In the genomic region with DNA sequence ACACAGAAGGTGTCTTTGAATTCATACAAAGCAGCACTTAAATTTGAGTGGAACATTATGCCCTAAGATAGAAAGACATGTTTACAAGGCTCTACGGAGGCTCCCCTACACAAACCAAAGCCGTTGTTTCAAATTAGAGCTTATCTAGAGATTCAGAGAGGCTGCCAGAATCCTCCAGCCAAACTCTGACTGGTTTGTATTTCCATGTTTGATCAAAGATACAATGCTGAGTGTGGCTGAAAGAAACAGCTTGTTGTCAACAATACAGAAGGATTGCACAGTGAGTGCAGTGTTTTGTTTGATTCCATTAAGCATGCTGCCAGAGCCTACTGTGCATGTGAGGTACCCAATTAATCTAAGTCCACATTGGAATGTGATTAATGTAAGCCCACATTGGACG, we compare ENCODE assay signal across 30 cellular contexts.
A peak's percentile ranks its signal among the peaks of the same experiment; 100 is the strongest.
DNase-seq lines count a peak whose midpoint lies in the region; FAIRE-seq and TF ChIP-seq lines count a peak whose summit lies in the region.
"Had no signal": no experiment of that assay in that cellular context is flagged by ENCODE, and none has a peak within 500 bp of the region (broad histone marks: within the 10 kb centered on the region; RNA-seq: fewer than 3 reads in every experiment).

No MANE protein-coding gene starts in this region.

- peaks cover 2% of the 10 kb centered on the region for H3K27me3 Mint-ChIP-seq in neural progenitor cell (ENCODE audit: insufficient read depth, low read depth)
- H3K27me3 Mint-ChIP-seq in activated naive CD4-positive, alpha-beta T cell treated with anti-CD3 and anti-CD28 coated beads, Interleukin-2, amount 10 ng/mL, durations not matched to agents 7 days and 5 days: peaks cover 5% of the 10 kb centered on the region
- H3K27me3 Mint-ChIP-seq: activated T-cell treated with anti-CD3 and anti-CD28 coated beads, Interleukin-2, amount 50 U/mL, for 24 hours had no signal

- FAIRE-seq in bronchial epithelial cell (lab: Jason Lieb, UNC): peak; percentile 7
- FAIRE-seq: astrocyte, G401.6 had no signal

- CTCF ChIA-PET in activated naive CD4-positive, alpha-beta T cell treated with anti-CD3 and anti-CD28 coated beads, Interleukin-2, amount 10 ng/mL, durations not matched to agents 7 days and 5 days (lab: Charles Lee): no interaction called here
- CTCF ChIA-PET in OCI-LY7 (lab: Charles Lee; ENCODE audit: unreplicated experiment): no interaction called here

- BruUV-seq in OCI-LY7 (replicated peaks; lab: Mats Ljungman, UMichigan): no TSS peak

- no peaks in the 10 kb centered on the region for H3K36me3 ChIP-seq in bronchial epithelial cell (ENCODE audit: control insufficient read depth, insufficient read depth, low read length)
- H3K36me3 ChIP-seq in neural progenitor cell: no peaks in the 10 kb centered on the region
- no peaks in the 10 kb centered on the region for H3K36me3 ChIP-seq in OCI-LY7 (ENCODE audit: insufficient read depth, low read length)
- H3K36me3 ChIP-seq: esophagus squamous epithelium had no signal

- no peak overlapping the region for H3K4me3 ChIP-seq in bronchial epithelial cell (ENCODE audit: low read depth, low read length)
- no peak overlapping the region for H3K4me3 ChIP-seq in neural progenitor cell
- no peak overlapping the region for H3K4me3 ChIP-seq in OCI-LY7 (ENCODE audit: low read depth, low read length, poor library complexity, severe bottlenecking)
- H3K4me3 ChIP-seq: esophagus squamous epithelium, lung, mucosa of descending colon, SK-N-MC had no signal

- H3K9me2 ChIP-seq in OCI-LY7 (ENCODE audit: insufficient read depth, low read length): no peaks in the 10 kb centered on the region

- H3K9me3 ChIP-seq in neural progenitor cell (ENCODE audit: low read depth) (no peaks in the 10 kb centered on the region), OCI-LY7 (ENCODE audit: low read length) (no peaks in the 10 kb centered on the region)
- H3K9me3 ChIP-seq: esophagus squamous epithelium, mucosa of descending colon had no signal

- peaks cover 15% of the 10 kb centered on the region for H3K4me1 Mint-ChIP-seq in neural progenitor cell
- H3K4me1 Mint-ChIP-seq in activated naive CD4-positive, alpha-beta T cell treated with anti-CD3 and anti-CD28 coated beads, Interleukin-2, amount 10 ng/mL, durations not matched to agents 7 days and 5 days: no peaks in the 10 kb centered on the region
- H3K4me1 Mint-ChIP-seq: natural killer cell; stimulated activated effector memory CD8-positive, alpha-beta T cell treated with anti-CD3 and anti-CD28 coated beads, Interleukin-12 subunit alpha, Interleukin-12 subunit beta, amount 100 ng/mL, for 72 hours had no signal

- H3K9me3 Mint-ChIP-seq in neural progenitor cell: no peaks in the 10 kb centered on the region
- no peaks in the 10 kb centered on the region for H3K9me3 Mint-ChIP-seq in activated naive CD4-positive, alpha-beta T cell treated with anti-CD3 and anti-CD28 coated beads, Interleukin-2, amount 10 ng/mL, durations not matched to agents 7 days and 5 days
- H3K9me3 Mint-ChIP-seq: activated T-cell treated with anti-CD3 and anti-CD28 coated beads, Interleukin-2, amount 50 U/mL, for 24 hours; endodermal cell; natural killer cell; stimulated activated effector memory CD8-positive, alpha-beta T cell treated with anti-CD3 and anti-CD28 coated beads, Interleukin-12 subunit alpha, Interleukin-12 subunit beta, amount 100 ng/mL, for 72 hours; T-helper 1 cell treated with Interleukin-12 subunit alpha and Interleukin-12 subunit beta and Interleukin-4 antibody, amounts not matched to agents 30 μg/mL and 1 μg/mL, for 36 hours; type B pancreatic cell had no signal

- intact Hi-C loops in OCI-LY7 (cut with micrococcal nuclease; ENCODE audit: unreplicated experiment): no loop called here

- H3K9ac ChIP-seq in neural progenitor cell: no peak overlapping the region
- H3K9ac ChIP-seq: KMS-11 had no signal

- no peaks in the 10 kb centered on the region for H3K36me3 Mint-ChIP-seq in neural progenitor cell
- peaks cover 7% of the 10 kb centered on the region for H3K36me3 Mint-ChIP-seq in activated naive CD4-positive, alpha-beta T cell treated with anti-CD3 and anti-CD28 coated beads, Interleukin-2, amount 10 ng/mL, durations not matched to agents 7 days and 5 days
- H3K36me3 Mint-ChIP-seq: natural killer cell; stimulated activated effector memory CD8-positive, alpha-beta T cell treated with anti-CD3 and anti-CD28 coated beads, Interleukin-12 subunit alpha, Interleukin-12 subunit beta, amount 100 ng/mL, for 72 hours; type B pancreatic cell had no signal

- H3K4me3 Mint-ChIP-seq in neural progenitor cell: no peak overlapping the region
- no peak overlapping the region for H3K4me3 Mint-ChIP-seq in activated naive CD4-positive, alpha-beta T cell treated with anti-CD3 and anti-CD28 coated beads, Interleukin-2, amount 10 ng/mL, durations not matched to agents 7 days and 5 days
- H3K4me3 Mint-ChIP-seq: activated T-cell treated with anti-CD3 and anti-CD28 coated beads, Interleukin-2, amount 50 U/mL, for 24 hours; endodermal cell; natural killer cell; stimulated activated effector memory CD8-positive, alpha-beta T cell treated with anti-CD3 and anti-CD28 coated beads, Interleukin-12 subunit alpha, Interleukin-12 subunit beta, amount 100 ng/mL, for 72 hours; T-helper 1 cell treated with Interleukin-12 subunit alpha and Interleukin-12 subunit beta and Interleukin-4 antibody, amounts not matched to agents 30 μg/mL and 1 μg/mL, for 36 hours; type B pancreatic cell had no signal

- peaks cover 8% of the 10 kb centered on the region for H3K4me1 ChIP-seq in neural progenitor cell
- no peaks in the 10 kb centered on the region for H3K4me1 ChIP-seq in OCI-LY7 (ENCODE audit: insufficient read depth, low read length, poor library complexity, severe bottlenecking)
- H3K4me1 ChIP-seq: esophagus squamous epithelium, foreskin keratinocyte had no signal

- no peaks in the 10 kb centered on the region for H4K20me1 ChIP-seq in neural progenitor cell (ENCODE audit: low read depth)
- H4K20me1 ChIP-seq in OCI-LY7 (ENCODE audit: insufficient read depth, low read length): no peaks in the 10 kb centered on the region

- no peaks in the 10 kb centered on the region for H3K79me2 ChIP-seq in neural progenitor cell (ENCODE audit: low read depth)
- H3K79me2 ChIP-seq in OCI-LY7 (ENCODE audit: insufficient read depth, low read depth, low read length): no peaks in the 10 kb centered on the region

- no peak overlapping the region for H3K4me2 ChIP-seq in neural progenitor cell
- H3K4me2 ChIP-seq in OCI-LY7 (ENCODE audit: low read length): no peak overlapping the region
- H3K4me2 ChIP-seq: KMS-11 had no signal

- no peak overlapping the region for H3K27ac ChIP-seq in neural progenitor cell
- no peak overlapping the region for H3K27ac ChIP-seq in OCI-LY7 (ENCODE audit: low read depth, low read length, poor library complexity, severe bottlenecking)
- H3K27ac ChIP-seq: 22Rv1, esophagus squamous epithelium, foreskin keratinocyte, KMS-11, SK-N-MC had no signal

- H3K27ac Mint-ChIP-seq in neural progenitor cell: no peak overlapping the region
- no peak overlapping the region for H3K27ac Mint-ChIP-seq in activated naive CD4-positive, alpha-beta T cell treated with anti-CD3 and anti-CD28 coated beads, Interleukin-2, amount 10 ng/mL, durations not matched to agents 7 days and 5 days
- H3K27ac Mint-ChIP-seq: activated T-cell treated with anti-CD3 and anti-CD28 coated beads, Interleukin-2, amount 50 U/mL, for 24 hours; endodermal cell; natural killer cell; stimulated activated effector memory CD8-positive, alpha-beta T cell treated with anti-CD3 and anti-CD28 coated beads, Interleukin-12 subunit alpha, Interleukin-12 subunit beta, amount 100 ng/mL, for 72 hours; T-helper 1 cell treated with Interleukin-12 subunit alpha and Interleukin-12 subunit beta and Interleukin-4 antibody, amounts not matched to agents 30 μg/mL and 1 μg/mL, for 36 hours; type B pancreatic cell had no signal

- POLR2A ChIA-PET in OCI-LY7 (lab: Charles Lee): interaction anchor here (0.9 kb wide), 1 partner anchor 38 kb away, joined by 3 read pairs; no protein-coding TSS in a partner anchor

- H3F3A ChIP-seq in neural progenitor cell (ENCODE audit: low read depth): no peaks in the 10 kb centered on the region

- peak; percentile 53 for DNase-seq in DMS153 (lab: John Stamatoyannopoulos, UW)
- DNase-seq in DMS153 treated with DMSO at 0.1 percent for 48 hours (lab: John Stamatoyannopoulos, UW; ENCODE audit: unreplicated experiment): no peak
- DNase-seq in NCI-H1092 (lab: John Stamatoyannopoulos, UW): peak; percentile 23
- DNase-seq in bronchial epithelial cell (ENCODE audit: low read depth): no peak
- peak; percentile 12 for DNase-seq in neural progenitor cell (ENCODE audit: low spot score)
- DNase-seq in activated naive CD4-positive, alpha-beta T cell treated with anti-CD3 and anti-CD28 coated beads, Interleukin-2, amount 10 ng/mL, durations not matched to agents 7 days and 5 days: no peak
- no peak for DNase-seq in occipital lobe (lab: John Stamatoyannopoulos, UW)
- DNase-seq in OCI-LY7 (ENCODE audit: low spot score): no peak
- DNase-seq: activated gamma-delta T cell; activated T-cell treated with anti-CD3 and anti-CD28 coated beads, Interleukin-2, amount 50 U/mL, for 24 hours; cerebellar nuclear complex; dermis blood vessel endothelial cell; DMS79; endodermal cell; esophagus squamous epithelium; foreskin keratinocyte; mucosa of descending colon; natural killer cell; NCI-H1436; NCI-H2171 treated with DMSO at 0.1 percent for 48 hours; NCI-H524 treated with DMSO at 0.1 percent for 48 hours had no signal

- H2AFZ ChIP-seq in neural progenitor cell (replicated peaks) (no peak overlapping the region), OCI-LY7 (ENCODE audit: low read length) (no peak overlapping the region)

- H3K27me3 ChIP-seq in bronchial epithelial cell (ENCODE audit: control insufficient read depth, insufficient read depth, low read length): no peaks in the 10 kb centered on the region
- no peaks in the 10 kb centered on the region for H3K27me3 ChIP-seq in neural progenitor cell
- H3K27me3 ChIP-seq: esophagus squamous epithelium, foreskin keratinocyte had no signal

- TF ChIP-seq CTCF in bronchial epithelial cell (IDR thresholded peaks at IDR 0.05; ENCODE audit: insufficient read depth, low read length, severe bottlenecking) (no peak), neural progenitor cell (IDR thresholded peaks at IDR 0.05) (no peak), OCI-LY7 (conservative IDR thresholded peaks at IDR 0.05; ENCODE audit: low read length) (no peak)

Comparison
In these comparisons a context has a peak if more than half of its experiments do, and no peak if none do; other contexts are left out.
1. DNase-seq: peak in DMS153 (single experiment), NCI-H1092 (single experiment) and neural progenitor cell (single experiment); none in DMS153 treated with DMSO at 0.1 percent for 48 hours (single experiment), bronchial epithelial cell (single experiment), activated naive CD4-positive, alpha-beta T cell treated with anti-CD3 and anti-CD28 coated beads, Interleukin-2, amount 10 ng/mL, durations not matched to agents 7 days and 5 days (single experiment), occipital lobe (single experiment) and OCI-LY7 (single experiment).